In the genomic region with DNA sequence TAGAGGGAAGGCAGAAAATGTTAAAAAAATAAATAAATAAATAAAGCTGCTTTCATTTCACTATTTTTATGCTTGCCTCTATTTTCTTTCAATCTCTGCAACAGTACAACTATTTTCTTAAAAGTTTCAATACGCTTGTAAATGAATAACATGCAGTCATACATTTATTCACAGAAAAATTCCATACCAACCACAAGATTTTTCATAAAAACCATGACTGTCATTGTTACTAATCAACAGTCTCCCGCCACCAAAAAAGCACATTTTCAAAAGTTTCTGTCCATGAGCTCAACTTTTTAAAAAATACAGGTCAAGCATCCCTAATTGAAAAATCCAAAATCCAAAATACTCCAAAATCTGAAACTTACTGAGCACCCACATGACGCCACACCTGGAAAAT, we compare ENCODE assay signal across 12 cellular contexts. TPM values are rescaled to one million over a fixed set of nuclear protein-coding genes. Genes with fewer than 3 reads are reported as not detected.
DNase-seq lines count a peak whose midpoint lies in the region; ATAC-seq and TF ChIP-seq lines count a peak whose summit lies in the region.
"Had no signal": no experiment of that assay in that cellular context is flagged by ENCODE, and none has a peak within 500 bp of the region (broad histone marks: within the 10 kb centered on the region; RNA-seq: fewer than 3 reads in every experiment).

No MANE protein-coding gene starts in this region.

- H3K4me1 ChIP-seq in heart left ventricle (peaks cover 0 to 51% (median 21%) of the 10 kb centered on the region in 12 donors), esophagus muscularis mucosa (peaks cover 38 to 65% (median 56%) of the 10 kb centered on the region in 4 donors), tibial nerve (peaks cover 0 to 59% (median 26%) of the 10 kb centered on the region in 4 donors)
- H3K4me1 ChIP-seq: testis had no signal

- H3K9me3 ChIP-seq in heart left ventricle, result no peaks in the 10 kb centered on the region
- no peaks in the 10 kb centered on the region for H3K9me3 ChIP-seq in esophagus muscularis mucosa
- no peaks in the 10 kb centered on the region for H3K9me3 ChIP-seq in tibial nerve
- H3K9me3 ChIP-seq: testis had no signal

- TF ChIP-seq CTCF in heart left ventricle (IDR thresholded peaks at IDR 0.05) (no peak), esophagus muscularis mucosa (IDR thresholded peaks at IDR 0.05) (no peak), tibial nerve (IDR thresholded peaks at IDR 0.05) (no peak)

- TF ChIP-seq EP300 in esophagus muscularis mucosa (IDR thresholded peaks at IDR 0.05) (no peak), tibial nerve (IDR thresholded peaks at IDR 0.05) (no peak)

- peaks cover 0 to 17% (median 0%) of the 10 kb centered on the region in 9 donors for H3K27me3 ChIP-seq in heart left ventricle
- H3K27me3 ChIP-seq in esophagus muscularis mucosa, result no peaks in the 10 kb centered on the region
- no peaks in the 10 kb centered on the region for H3K27me3 ChIP-seq in tibial nerve
- H3K27me3 ChIP-seq: testis had no signal

- intact Hi-C loops in heart left ventricle (cut with DNase I) (loop anchor here in 8 of 10 donors (5.0 to 10.0 kb wide), 7 partner anchors 42 to 152 kb away; no protein-coding TSS in a partner anchor), Right ventricle myocardium superior (cut with DNase I) (loop anchor here (10.0 kb wide), 2 partner anchors 85 to 145 kb away; no protein-coding TSS in a partner anchor), esophagus muscularis mucosa (cut with DNase I) (loop anchor here (5.0 kb wide), 2 partner anchors 82 to 142 kb away; no protein-coding TSS in a partner anchor)

- ATAC-seq in heart left ventricle (no peak), Right ventricle myocardium superior (ENCODE audit: poor library complexity) (no peak), HG03139 (IDR thresholded peaks at IDR 0.05; ENCODE audit: unreplicated experiment) (peak; percentile 12)

- TF ChIP-seq POLR2A in heart left ventricle (IDR thresholded peaks at IDR 0.05), result no peak
- TF ChIP-seq POLR2A in esophagus muscularis mucosa (IDR thresholded peaks at IDR 0.05; ENCODE audit: low read depth), result no peak
- TF ChIP-seq POLR2A in tibial nerve (IDR thresholded peaks at IDR 0.05), result no peak

- H3K27ac ChIP-seq in heart left ventricle (peak overlapping the region in 1 of 12 donors; percentile 65), esophagus muscularis mucosa (replicated peaks in 1 of 4) (peak overlapping the region; percentile 22 to 76 (median 70)), tibial nerve (peak overlapping the region in 3 of 4 donors; percentile 75 to 88 (median 87))

- H3K4me3 ChIP-seq in heart left ventricle (peak overlapping the region in 7 of 12 donors; percentile 13 to 43 (median 16)), esophagus muscularis mucosa (peak overlapping the region in 2 of 4 donors; percentile 29 to 30), tibial nerve (peak overlapping the region in 2 of 4 donors; percentile 9 to 40)
- H3K4me3 ChIP-seq: testis had no signal

- no peak for DNase-seq in heart left ventricle
- no peak for DNase-seq in Right ventricle myocardium superior
- no peak for DNase-seq in esophagus muscularis mucosa (ENCODE audit: extremely low spot score)
- no peak for DNase-seq in tibial nerve (ENCODE audit: low spot score in 2 of 2)
- DNase-seq in SHP77 (lab: John Stamatoyannopoulos, UW), result no peak
- DNase-seq in SIG-M5 (lab: John Stamatoyannopoulos, UW), result no peak
- DNase-seq in retina, result no peak
- DNase-seq: activated B cell treated with CpG ODN at 0.5 μM for 24 hours; activated T-cell treated with anti-CD3 and anti-CD28 coated beads, Interleukin-2, amount 50 U/mL, for 4 hours; DMS79 had no signal

- WGBS in heart left ventricle, 4 donors, result 87 to 92% (median 88%) methylated on average over 3 of the region's 3 CpGs
- 87% methylated on average over 3 of the region's 3 CpGs for WGBS in esophagus muscularis mucosa
- WGBS in tibial nerve, 2 donors, result 54 to 64% methylated on average over 3 of the region's 3 CpGs

- no peaks in the 10 kb centered on the region for H3K36me3 ChIP-seq in heart left ventricle
- H3K36me3 ChIP-seq in esophagus muscularis mucosa, result no peaks in the 10 kb centered on the region
- H3K36me3 ChIP-seq in tibial nerve, result no peaks in the 10 kb centered on the region

RNA-seq across cellular contexts. Expression of gene PARD3, which starts 5.3 kb away (rescaled TPM):
- total RNA-seq in heart left ventricle (10 to 100 TPM; 27.9 to 69.7 (median 33.1) TPM), Right ventricle myocardium superior (33.5 TPM), esophagus muscularis mucosa (100 to 1,000 TPM in 3 of 4 donors, 10 to 100 TPM in 1; 98.9 to 122 (median 105) TPM), tibial nerve (10 to 100 TPM; 42.6 to 63.6 (median 55.2) TPM)
- polyA plus RNA-seq in heart left ventricle, result 10 to 100 TPM; 24.8 to 38.4 TPM
